In genomic region chr16:87052506-87052905, GRCh38 we compare ENCODE assay signal across 23 cellular contexts.
"Had no signal": no experiment of that assay in that cellular context is flagged by ENCODE, and none has a peak within 500 bp of the region (broad histone marks: within the 10 kb centered on the region; RNA-seq: fewer than 3 reads in every experiment).

No MANE protein-coding gene starts in this region.

- H3K27ac Mint-ChIP-seq: activated naive CD8-positive, alpha-beta T cell treated with anti-CD3 and anti-CD28 coated beads, Interleukin-2, amount 10 ng/mL, durations not matched to agents 7 days and 5 days; activated T-cell treated with anti-CD3 and anti-CD28 coated beads, Interleukin-2, amount 50 U/mL, for 24 hours; activated T-helper 17 cell treated with anti-CD3 and anti-CD28 coated beads, Interleukin-2, amount 50 U/mL, for 72 hours; dendritic cell treated with granulocyte-macrophage colony-stimulating factor and Interleukin-4, amounts not matched to agents 40 ng/mL and 50 ng/mL, for 4 days; nephron progenitor cell; stimulated activated memory B cell treated with anti-CD40 and anti-IgM and Interleukin-4, amounts not matched to agents 10 μg/mL and 1 μg/mL and 100 μg/mL, for 72 hours; T-helper 1 cell treated with Interleukin-12 subunit alpha and Interleukin-12 subunit beta and Interleukin-4 antibody, amounts not matched to agents 30 μg/mL and 1 μg/mL, for 36 hours; WTC11 had no signal

- H3K4me2 ChIP-seq: smooth muscle cell had no signal

- H3K4me1 ChIP-seq: gastrocnemius medialis, sigmoid colon, transverse colon, uterus had no signal

- ATAC-seq: activated T-helper 17 cell treated with anti-CD3 and anti-CD28 coated beads, Interleukin-2, amount 50 U/mL, for 72 hours; body of pancreas; gastrocnemius medialis; stimulated activated memory B cell treated with anti-CD40 and anti-IgM and Interleukin-4, amounts not matched to agents 10 μg/mL and 1 μg/mL and 100 μg/mL, for 72 hours had no signal

- H3K4me1 Mint-ChIP-seq: activated naive CD8-positive, alpha-beta T cell treated with anti-CD3 and anti-CD28 coated beads, Interleukin-2, amount 10 ng/mL, durations not matched to agents 7 days and 5 days; activated T-helper 17 cell treated with anti-CD3 and anti-CD28 coated beads, Interleukin-2, amount 50 U/mL, for 72 hours; stimulated activated memory B cell treated with anti-CD40 and anti-IgM and Interleukin-4, amounts not matched to agents 10 μg/mL and 1 μg/mL and 100 μg/mL, for 72 hours had no signal

- H3K9me3 ChIP-seq: body of pancreas, gastrocnemius medialis, uterus had no signal

- H3K9me3 Mint-ChIP-seq: activated naive CD8-positive, alpha-beta T cell treated with anti-CD3 and anti-CD28 coated beads, Interleukin-2, amount 10 ng/mL, durations not matched to agents 7 days and 5 days; activated T-cell treated with anti-CD3 and anti-CD28 coated beads, Interleukin-2, amount 50 U/mL, for 24 hours; dendritic cell treated with granulocyte-macrophage colony-stimulating factor and Interleukin-4, amounts not matched to agents 40 ng/mL and 50 ng/mL, for 4 days; T-helper 1 cell treated with Interleukin-12 subunit alpha and Interleukin-12 subunit beta and Interleukin-4 antibody, amounts not matched to agents 30 μg/mL and 1 μg/mL, for 36 hours had no signal

- H3K36me3 Mint-ChIP-seq: activated naive CD8-positive, alpha-beta T cell treated with anti-CD3 and anti-CD28 coated beads, Interleukin-2, amount 10 ng/mL, durations not matched to agents 7 days and 5 days had no signal

- H3K4me3 Mint-ChIP-seq: activated naive CD8-positive, alpha-beta T cell treated with anti-CD3 and anti-CD28 coated beads, Interleukin-2, amount 10 ng/mL, durations not matched to agents 7 days and 5 days; activated T-cell treated with anti-CD3 and anti-CD28 coated beads, Interleukin-2, amount 50 U/mL, for 24 hours; activated T-helper 17 cell treated with anti-CD3 and anti-CD28 coated beads, Interleukin-2, amount 50 U/mL, for 72 hours; dendritic cell treated with granulocyte-macrophage colony-stimulating factor and Interleukin-4, amounts not matched to agents 40 ng/mL and 50 ng/mL, for 4 days; nephron progenitor cell; stimulated activated memory B cell treated with anti-CD40 and anti-IgM and Interleukin-4, amounts not matched to agents 10 μg/mL and 1 μg/mL and 100 μg/mL, for 72 hours; T-helper 1 cell treated with Interleukin-12 subunit alpha and Interleukin-12 subunit beta and Interleukin-4 antibody, amounts not matched to agents 30 μg/mL and 1 μg/mL, for 36 hours had no signal

- H3K4me3 ChIP-seq: body of pancreas, gastrocnemius medialis, sigmoid colon, smooth muscle cell, transverse colon, uterus had no signal

- DNase-seq: activated CD8-positive, alpha-beta memory T cell treated with anti-CD3 and anti-CD28 coated beads, Interleukin-2, amount 50 U/mL, for 4 hours; activated naive CD4-positive, alpha-beta T cell treated with Interleukin-2 at 50 U/mL for 16 hours; activated naive CD8-positive, alpha-beta T cell treated with anti-CD3 and anti-CD28 coated beads, Interleukin-2, amount 10 ng/mL, durations not matched to agents 7 days and 5 days; activated T-cell treated with anti-CD3 and anti-CD28 coated beads, Interleukin-2, amount 50 U/mL, for 24 hours; amygdala; body of pancreas; effector CD8-positive, alpha-beta T cell; gastrocnemius medialis; head of caudate nucleus; mesenchymal stem cell; nephron progenitor cell; sigmoid colon; stimulated activated CD4-positive, alpha-beta T cell treated with anti-CD3 and anti-CD28 coated beads, Interleukin-15, amount 100 ng/mL, for 24 hours; T1000; transverse colon; uterus had no signal

- H3K36me3 ChIP-seq: gastrocnemius medialis, sigmoid colon, transverse colon, uterus had no signal

- FAIRE-seq: islet of Langerhans had no signal

- H3K27ac ChIP-seq: body of pancreas, gastrocnemius medialis, sigmoid colon, transverse colon, uterus had no signal
